Comparison of ENCODE assay signal across 10 cellular contexts in genomic region chr1:154767315-154768240, GRCh38.
DNase-seq lines count a peak whose midpoint lies in the region; ATAC-seq lines count a peak whose summit lies in the region.
"Had no signal": no experiment of that assay in that cellular context is flagged by ENCODE, and none has a peak within 500 bp of the region (broad histone marks: within the 10 kb centered on the region; RNA-seq: fewer than 3 reads in every experiment).

No MANE protein-coding gene starts in this region.

- peak overlapping the region; percentile 37 to 59 for H3K27ac Mint-ChIP-seq in stimulated activated naive CD8-positive, alpha-beta T cell treated with anti-CD3 and anti-CD28 coated beads, Interleukin-15, amount 100 ng/mL, for 72 hours
- H3K27ac Mint-ChIP-seq: activated CD4-positive, alpha-beta T cell treated with anti-CD3 and anti-CD28 coated beads for 36 hours had no signal

- H3K27ac ChIP-seq in caudate nucleus (ENCODE audit: low read depth, low read length) (peak overlapping the region; percentile 84), layer of hippocampus (ENCODE audit: low read depth, low read length) (peak overlapping the region; percentile 55)

- H3K9me3 Mint-ChIP-seq in stimulated activated naive CD8-positive, alpha-beta T cell treated with anti-CD3 and anti-CD28 coated beads, Interleukin-15, amount 100 ng/mL, for 72 hours: no peaks in the 10 kb centered on the region

- H3K27me3 Mint-ChIP-seq in stimulated activated naive CD8-positive, alpha-beta T cell treated with anti-CD3 and anti-CD28 coated beads, Interleukin-15, amount 100 ng/mL, for 72 hours: peaks cover 9% of the 10 kb centered on the region
- H3K27me3 Mint-ChIP-seq: activated CD4-positive, alpha-beta T cell treated with anti-CD3 and anti-CD28 coated beads for 36 hours had no signal

- DNase-seq in stimulated activated naive CD8-positive, alpha-beta T cell treated with anti-CD3 and anti-CD28 coated beads, Interleukin-15, amount 100 ng/mL, for 72 hours: no peak
- DNase-seq in stimulated activated naive CD8-positive, alpha-beta T cell treated with anti-CD3 and anti-CD28 coated beads, Interleukin-15, Interleukin-2, amounts not matched to agents 100 U/mL and 50 U/mL, for 24 hours: no peak
- DNase-seq in caudate nucleus (lab: John Stamatoyannopoulos, UW) (peak in 43 of 61 donors; percentile 12 to 75 (median 36)), NOMO-1 (lab: John Stamatoyannopoulos, UW; ENCODE audit: unreplicated experiment in 2 of 2) (no peak), activated gamma-delta T cell treated with Interleukin-2 at 50 U/mL for 16 hours (no peak), HuH-7 (ENCODE audit: low spot score) (no peak)
- DNase-seq: activated CD4-positive, alpha-beta T cell treated with anti-CD3 and anti-CD28 coated beads for 36 hours; stimulated activated CD4-positive, alpha-beta T cell treated with anti-CD3 and anti-CD28 coated beads, Interleukin-12 subunit alpha, Interleukin-12 subunit beta, amount 100 ng/mL, for 4 hours had no signal

- no peak for ATAC-seq in stimulated activated naive CD8-positive, alpha-beta T cell treated with anti-CD3 and anti-CD28 coated beads, Interleukin-15, amount 100 ng/mL, for 72 hours
- ATAC-seq in stimulated activated naive CD8-positive, alpha-beta T cell treated with anti-CD3 and anti-CD28 coated beads, Interleukin-15, Interleukin-2, amounts not matched to agents 100 U/mL and 50 U/mL, for 24 hours: no peak
- no peak for ATAC-seq in GM21576 (IDR thresholded peaks at IDR 0.05; ENCODE audit: unreplicated experiment)
- ATAC-seq: activated CD4-positive, alpha-beta T cell treated with anti-CD3 and anti-CD28 coated beads for 36 hours had no signal

- no peaks in the 10 kb centered on the region for H3K27me3 ChIP-seq in layer of hippocampus (ENCODE audit: control insufficient read depth, insufficient read depth, low read length)

- peaks cover 19% of the 10 kb centered on the region for H3K4me1 Mint-ChIP-seq in stimulated activated naive CD8-positive, alpha-beta T cell treated with anti-CD3 and anti-CD28 coated beads, Interleukin-15, amount 100 ng/mL, for 72 hours

- no peak overlapping the region for H3K4me3 Mint-ChIP-seq in stimulated activated naive CD8-positive, alpha-beta T cell treated with anti-CD3 and anti-CD28 coated beads, Interleukin-15, amount 100 ng/mL, for 72 hours
- H3K4me3 Mint-ChIP-seq: activated CD4-positive, alpha-beta T cell treated with anti-CD3 and anti-CD28 coated beads for 36 hours had no signal

Comparison
In these comparisons a context has a peak if more than half of its experiments do, and no peak if none do; other contexts are left out.
1. DNase-seq: peak in caudate nucleus (43 of 61); none in stimulated activated naive CD8-positive, alpha-beta T cell treated with anti-CD3 and anti-CD28 coated beads, Interleukin-15, amount 100 ng/mL, for 72 hours (0 of 2), stimulated activated naive CD8-positive, alpha-beta T cell treated with anti-CD3 and anti-CD28 coated beads, Interleukin-15, Interleukin-2, amounts not matched to agents 100 U/mL and 50 U/mL, for 24 hours (single experiment), NOMO-1 (0 of 2), activated gamma-delta T cell treated with Interleukin-2 at 50 U/mL for 16 hours (single experiment) and HuH-7 (single experiment).